ENCODE assay signal across 1 cellular context in genomic region chr20:23412026-23412425, GRCh38.
TF ChIP-seq lines count a peak whose summit lies in the region.

No MANE protein-coding gene starts in this region.

TF ChIP-seq in IMR-90, 13 proteins besides CTCF, POLR2A, EP300 and RAD21 (continued from another document):
- TF ChIP-seq CEBPB (IDR thresholded peaks at IDR 0.05; ENCODE audit: low read depth, low read length) (no peak), MAFK (IDR thresholded peaks at IDR 0.05; ENCODE audit: low read depth, low read length) (no peak), SMC3 (IDR thresholded peaks at IDR 0.05; ENCODE audit: low read depth, low read length) (no peak), NFE2L2 (IDR thresholded peaks at IDR 0.05; ENCODE audit: low read depth, low read length) (no peak), FOS (IDR thresholded peaks at IDR 0.05; ENCODE audit: low read depth, low read length) (no peak)
- TF ChIP-seq, protein P1, sequence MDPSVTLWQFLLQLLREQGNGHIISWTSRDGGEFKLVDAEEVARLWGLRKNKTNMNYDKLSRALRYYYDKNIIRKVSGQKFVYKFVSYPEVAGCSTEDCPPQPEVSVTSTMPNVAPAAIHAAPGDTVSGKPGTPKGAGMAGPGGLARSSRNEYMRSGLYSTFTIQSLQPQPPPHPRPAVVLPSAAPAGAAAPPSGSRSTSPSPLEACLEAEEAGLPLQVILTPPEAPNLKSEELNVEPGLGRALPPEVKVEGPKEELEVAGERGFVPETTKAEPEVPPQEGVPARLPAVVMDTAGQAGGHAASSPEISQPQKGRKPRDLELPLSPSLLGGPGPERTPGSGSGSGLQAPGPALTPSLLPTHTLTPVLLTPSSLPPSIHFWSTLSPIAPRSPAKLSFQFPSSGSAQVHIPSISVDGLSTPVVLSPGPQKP (IDR thresholded peaks at IDR 0.05; ENCODE audit: borderline replicate concordance, low read depth, low read length), result no peak
